21 cellular contexts compared by ENCODE assay signal in genomic region chr4:101242441-101242840, GRCh38.
"Had no signal": no experiment of that assay in that cellular context is flagged by ENCODE, and none has a peak within 500 bp of the region (broad histone marks: within the 10 kb centered on the region; RNA-seq: fewer than 3 reads in every experiment).

No MANE protein-coding gene starts in this region.

- H3K9me3 ChIP-seq: SJCRH30 had no signal

- H3K9ac ChIP-seq: KMS-11 had no signal

- H3K4me2 ChIP-seq: KMS-11 had no signal

- ATAC-seq: K562, Right ventricle myocardium inferior, SK-N-SH treated with all-trans-retinoic acid at 6 μM for 48 hours had no signal

- H3K36me3 ChIP-seq: SJCRH30 had no signal

- H3K27me3 Mint-ChIP-seq: IgD-negative memory B cell had no signal

- DNase-seq: Kasumi-1, MV-4-11, NCI-H1048, NCI-H1105, NCI-H1417, NCI-H1436 treated with DMSO at 0.1 percent for 48 hours, NCI-H1694, NCI-H187 treated with DMSO at 0.1 percent for 48 hours, NCI-H2029 treated with DMSO at 0.1 percent for 48 hours, NCI-H2227 treated with DMSO at 0.1 percent for 48 hours, NCI-H524, NCI-H526 treated with DMSO at 0.1 percent for 48 hours, NCI-H774, RPMI8226, SHP77 treated with DMSO at 0.1 percent for 48 hours, SJCRH30 had no signal

- H3K27ac ChIP-seq: KMS-11, SJCRH30 had no signal

- H3K4me3 ChIP-seq: K562, SJCRH30 had no signal

- H3K4me3 Mint-ChIP-seq: IgD-negative memory B cell had no signal

- H3K27me3 ChIP-seq: SJCRH30 had no signal

- H3K4me1 ChIP-seq: SJCRH30 had no signal
